8 cellular contexts compared by ENCODE assay signal in genomic region chr1:93552751-93553455, GRCh38.
DNase-seq lines count a peak whose midpoint lies in the region; ATAC-seq lines count a peak whose summit lies in the region.

No MANE protein-coding gene starts in this region.

- DNase-seq in Caki2 (ENCODE audit: low read depth) (peak; percentile 19), NCI-H2171 treated with DMSO at 0.1 percent for 48 hours (lab: John Stamatoyannopoulos, UW) (peak; percentile 73), dermis blood vessel endothelial cell (peak; percentile 64), myocyte (ENCODE audit: low read depth) (peak; percentile 68), NCI-H2081 treated with DMSO at 0.1 percent for 48 hours (lab: John Stamatoyannopoulos, UW) (no peak)
- DNase-seq in stimulated activated CD4-positive, alpha-beta T cell treated with anti-CD3 and anti-CD28 coated beads, Interleukin-4, amount 100 ng/mL, for 1 hour = no peak

- in situ Hi-C loops in Caki2 (cut with HindIII; ENCODE audit: low pct_unique_long_range_greater_than_20kb, low sequenced_read_pairs) = no loop called here

- ATAC-seq in GM18909 (IDR thresholded peaks at IDR 0.05; ENCODE audit: poor library complexity, unreplicated experiment) = no peak
- no peak for ATAC-seq in HG02870 (IDR thresholded peaks at IDR 0.05; ENCODE audit: unreplicated experiment)

Comparison
In these comparisons a context has a peak if more than half of its experiments do, and no peak if none do; other contexts are left out.
1. DNase-seq: peak in Caki2 (single experiment), NCI-H2171 treated with DMSO at 0.1 percent for 48 hours (single experiment), dermis blood vessel endothelial cell (single experiment) and myocyte (single experiment); none in NCI-H2081 treated with DMSO at 0.1 percent for 48 hours (single experiment) and stimulated activated CD4-positive, alpha-beta T cell treated with anti-CD3 and anti-CD28 coated beads, Interleukin-4, amount 100 ng/mL, for 1 hour (single experiment).